In genomic region chr5:113059232-113059805, GRCh38 we compare ENCODE assay signal across 11 cellular contexts.
DNase-seq lines count a peak whose midpoint lies in the region; ATAC-seq and TF ChIP-seq lines count a peak whose summit lies in the region.
"Had no signal": no experiment of that assay in that cellular context is flagged by ENCODE, and none has a peak within 500 bp of the region (broad histone marks: within the 10 kb centered on the region; RNA-seq: fewer than 3 reads in every experiment).

No MANE protein-coding gene starts in this region.

- H3K9me3 Mint-ChIP-seq in mesothelial cell of epicardium, result no peaks in the 10 kb centered on the region
- no peaks in the 10 kb centered on the region for H3K9me3 Mint-ChIP-seq in activated T-helper 2 cell treated with anti-CD3 and anti-CD28 coated beads, Interferon-gamma antibody, Interleukin-2, Interleukin-4, amounts not matched to agents 10 μg/mL and 5 μg/mL and 100 μg/mL, durations not matched to agents 14 hours and 24 hours and 36 hours

- peaks cover 0 to 2% of the 10 kb centered on the region in 2 donors for H3K36me3 ChIP-seq in aorta (ENCODE audit: control insufficient read depth in 1 of 2, insufficient read depth in 2 of 2, low read length in 1 of 2)

- H3K27ac Mint-ChIP-seq in mesothelial cell of epicardium, result peak overlapping the region; percentile 90
- H3K27ac Mint-ChIP-seq in activated T-helper 2 cell treated with anti-CD3 and anti-CD28 coated beads, Interferon-gamma antibody, Interleukin-2, Interleukin-4, amounts not matched to agents 10 μg/mL and 5 μg/mL and 100 μg/mL, durations not matched to agents 14 hours and 24 hours and 36 hours, result no peak overlapping the region

- TF ChIP-seq CTCF in mesothelial cell of epicardium (IDR thresholded peaks at IDR 0.05; ENCODE audit: unreplicated experiment), result no peak

- H3K36me3 Mint-ChIP-seq in mesothelial cell of epicardium, result peaks cover 15% of the 10 kb centered on the region
- H3K36me3 Mint-ChIP-seq in activated T-helper 2 cell treated with anti-CD3 and anti-CD28 coated beads, Interferon-gamma antibody, Interleukin-2, Interleukin-4, amounts not matched to agents 10 μg/mL and 5 μg/mL and 100 μg/mL, durations not matched to agents 14 hours and 24 hours and 36 hours (ENCODE audit: low read depth), result peaks cover 7% of the 10 kb centered on the region

- H3K4me3 ChIP-seq in aorta (ENCODE audit: low read length in 2 of 2), result no peak overlapping the region

- H3K4me1 ChIP-seq in aorta (ENCODE audit: control insufficient read depth in 1 of 2, insufficient read depth in 2 of 2, low read length in 2 of 2), result no peaks in the 10 kb centered on the region

- 91 to 92% methylated on average over 12 of the region's 12 CpGs for WGBS in aorta, 2 donors

- DNase-seq in ACHN (peak; percentile 85), HK-2 (ENCODE audit: unreplicated experiment) (peak; percentile 46), astrocyte of the hippocampus (ENCODE audit: low read depth, low spot score) (peak; percentile 92), mesothelial cell of epicardium (ENCODE audit: low spot score in 2 of 2, unreplicated experiment in 2 of 2) (no peak), cerebellar cortex (ENCODE audit: low spot score) (no peak), aorta (no peak)
- no peak for DNase-seq in activated T-helper 2 cell treated with anti-CD3 and anti-CD28 coated beads, Interferon-gamma antibody, Interleukin-2, Interleukin-4, amounts not matched to agents 10 μg/mL and 5 μg/mL and 100 μg/mL, durations not matched to agents 14 hours and 24 hours and 36 hours (ENCODE audit: low spot score)
- DNase-seq: NCI-H510A, T-helper 9 cell had no signal

- in situ Hi-C loops in ACHN (cut with HindIII; ENCODE audit: low pct_ligation_motif_present, low pct_unique_long_range_greater_than_20kb, low sequenced_read_pairs), result no loop called here

- H3K4me3 Mint-ChIP-seq in mesothelial cell of epicardium, result peak overlapping the region; percentile 6
- H3K4me3 Mint-ChIP-seq in activated T-helper 2 cell treated with anti-CD3 and anti-CD28 coated beads, Interferon-gamma antibody, Interleukin-2, Interleukin-4, amounts not matched to agents 10 μg/mL and 5 μg/mL and 100 μg/mL, durations not matched to agents 14 hours and 24 hours and 36 hours (ENCODE audit: low read depth), result no peak overlapping the region

- no peaks in the 10 kb centered on the region for H3K27me3 ChIP-seq in aorta (ENCODE audit: control insufficient read depth in 1 of 2, insufficient read depth in 2 of 2, low read length in 1 of 2)

- no peaks in the 10 kb centered on the region for H3K9me3 ChIP-seq in aorta (ENCODE audit: control insufficient read depth, low read length)

- H3K27ac ChIP-seq in aorta (ENCODE audit: low read depth in 1 of 2, low read length in 2 of 2), result no peak overlapping the region
- H3K27ac ChIP-seq: HL-60 had no signal

- H3K4me1 Mint-ChIP-seq in mesothelial cell of epicardium, result peaks cover 46% of the 10 kb centered on the region
- H3K4me1 Mint-ChIP-seq in activated T-helper 2 cell treated with anti-CD3 and anti-CD28 coated beads, Interferon-gamma antibody, Interleukin-2, Interleukin-4, amounts not matched to agents 10 μg/mL and 5 μg/mL and 100 μg/mL, durations not matched to agents 14 hours and 24 hours and 36 hours (ENCODE audit: low read depth), result peaks cover 36% of the 10 kb centered on the region

- ATAC-seq in aorta (ENCODE audit: low FRiP score) (no peak), GM21717 (IDR thresholded peaks at IDR 0.05; ENCODE audit: unreplicated experiment) (no peak)

- H3K27me3 Mint-ChIP-seq in mesothelial cell of epicardium (ENCODE audit: low read depth), result no peaks in the 10 kb centered on the region
- peaks cover 3% of the 10 kb centered on the region for H3K27me3 Mint-ChIP-seq in activated T-helper 2 cell treated with anti-CD3 and anti-CD28 coated beads, Interferon-gamma antibody, Interleukin-2, Interleukin-4, amounts not matched to agents 10 μg/mL and 5 μg/mL and 100 μg/mL, durations not matched to agents 14 hours and 24 hours and 36 hours (ENCODE audit: low read depth)

- intact Hi-C loops in activated T-helper 2 cell treated with anti-CD3 and anti-CD28 coated beads, Interferon-gamma antibody, Interleukin-2, Interleukin-4, amounts not matched to agents 10 μg/mL and 5 μg/mL and 100 μg/mL, durations not matched to agents 14 hours and 24 hours and 36 hours (cut with micrococcal nuclease), result no loop called here
- intact Hi-C loops in aorta (cut with DNase I), result no loop called here

Comparison
In these comparisons a context has a peak if more than half of its experiments do, and no peak if none do; other contexts are left out.
1. DNase-seq: peak in ACHN (single experiment), HK-2 (single experiment) and astrocyte of the hippocampus (single experiment); none in mesothelial cell of epicardium (0 of 2), cerebellar cortex (single experiment), activated T-helper 2 cell treated with anti-CD3 and anti-CD28 coated beads, Interferon-gamma antibody, Interleukin-2, Interleukin-4, amounts not matched to agents 10 μg/mL and 5 μg/mL and 100 μg/mL, durations not matched to agents 14 hours and 24 hours and 36 hours (single experiment) and aorta (0 of 2).